In the genomic region with DNA sequence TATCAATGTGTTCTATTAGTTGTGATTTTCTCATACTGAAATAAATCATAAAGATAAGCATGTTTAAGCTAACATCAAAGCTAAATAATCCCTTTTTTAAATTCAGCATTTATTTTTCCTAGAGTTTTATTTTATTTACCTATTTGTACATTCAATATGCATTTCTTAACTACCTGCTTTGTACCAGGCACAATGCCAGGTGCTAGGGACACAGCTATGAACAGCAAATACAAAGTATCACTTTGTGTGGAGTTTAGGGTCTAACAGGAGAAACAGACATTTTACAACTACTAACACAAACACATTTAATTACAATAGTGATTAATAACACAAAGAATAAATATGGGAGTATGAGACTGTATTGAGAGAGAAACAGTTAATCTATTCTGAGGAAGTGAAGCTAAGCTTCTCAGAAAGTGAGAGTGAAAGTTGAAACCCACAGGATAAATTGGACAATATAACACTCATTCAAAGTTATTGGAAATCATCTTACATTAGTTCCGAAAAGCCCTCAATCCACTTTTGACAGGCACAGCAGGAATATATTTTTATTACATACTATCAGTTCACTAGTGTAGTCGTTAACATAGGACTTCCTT, we compare ENCODE assay signal across 20 cellular contexts.
DNase-seq lines count a peak whose midpoint lies in the region; ATAC-seq lines count a peak whose summit lies in the region.
"Had no signal": no experiment of that assay in that cellular context is flagged by ENCODE, and none has a peak within 500 bp of the region (broad histone marks: within the 10 kb centered on the region; RNA-seq: fewer than 3 reads in every experiment).

No MANE protein-coding gene starts in this region.

- H3K36me3 Mint-ChIP-seq in activated T-helper 17 cell treated with anti-CD3 and anti-CD28 coated beads, Interleukin-2, amount 50 U/mL, for 72 hours (ENCODE audit: low read depth), result no peaks in the 10 kb centered on the region
- H3K36me3 Mint-ChIP-seq: CD4-positive, alpha-beta memory T cell; T-cell had no signal

- H3K9me3 Mint-ChIP-seq in activated T-helper 17 cell treated with anti-CD3 and anti-CD28 coated beads, Interleukin-2, amount 50 U/mL, for 72 hours, result no peaks in the 10 kb centered on the region
- H3K9me3 Mint-ChIP-seq: CD4-positive, alpha-beta memory T cell; T-cell had no signal

- peak; percentile 1 for DNase-seq in NOMO-1 treated with DMSO at 0.1 percent for 48 hours (lab: John Stamatoyannopoulos, UW; ENCODE audit: unreplicated experiment)
- DNase-seq in NOMO-1 treated with dmso at 0.1 percent for 144 hours (lab: John Stamatoyannopoulos, UW; ENCODE audit: unreplicated experiment), result no peak
- DNase-seq in HuH-7.5 (ENCODE audit: low spot score), result peak; percentile 0
- DNase-seq in left lobe of liver (ENCODE audit: low spot score), result no peak
- DNase-seq in effector CD4-positive, alpha-beta T cell, result no peak
- DNase-seq: Calu3; CD4-positive, alpha-beta memory T cell; DMS53; GOT3; KBM-7; NCI-H146; NCI-H2081 treated with DMSO at 0.1 percent for 48 hours; NCI-H510A; NCI-H774; SHP77; SK-N-SH; T-cell had no signal

- H3K4me3 Mint-ChIP-seq in activated T-helper 17 cell treated with anti-CD3 and anti-CD28 coated beads, Interleukin-2, amount 50 U/mL, for 72 hours, result no peak overlapping the region
- H3K4me3 Mint-ChIP-seq: CD4-positive, alpha-beta memory T cell; T-cell had no signal

- ATAC-seq in HG02623 (IDR thresholded peaks at IDR 0.05; ENCODE audit: unreplicated experiment), result peak; percentile 53
- ATAC-seq in left lobe of liver, result peak; percentile 52
- no peak for ATAC-seq in activated T-helper 17 cell treated with anti-CD3 and anti-CD28 coated beads, Interleukin-2, amount 50 U/mL, for 72 hours (replicated peaks)
- no peak for ATAC-seq in GM18861 (IDR thresholded peaks at IDR 0.05; ENCODE audit: unreplicated experiment)
- ATAC-seq: T-cell had no signal

- no peak overlapping the region for H3K27ac Mint-ChIP-seq in activated T-helper 17 cell treated with anti-CD3 and anti-CD28 coated beads, Interleukin-2, amount 50 U/mL, for 72 hours
- H3K27ac Mint-ChIP-seq: CD4-positive, alpha-beta memory T cell; T-cell had no signal

- H3K4me1 Mint-ChIP-seq in activated T-helper 17 cell treated with anti-CD3 and anti-CD28 coated beads, Interleukin-2, amount 50 U/mL, for 72 hours, result no peaks in the 10 kb centered on the region
- H3K4me1 Mint-ChIP-seq: CD4-positive, alpha-beta memory T cell; T-cell had no signal

- H3K27me3 Mint-ChIP-seq in activated T-helper 17 cell treated with anti-CD3 and anti-CD28 coated beads, Interleukin-2, amount 50 U/mL, for 72 hours, result no peaks in the 10 kb centered on the region
- H3K27me3 Mint-ChIP-seq: CD4-positive, alpha-beta memory T cell; T-cell had no signal

Comparison
In these comparisons a context has a peak if more than half of its experiments do, and no peak if none do; other contexts are left out.
1. DNase-seq: peak in NOMO-1 treated with DMSO at 0.1 percent for 48 hours (single experiment) and HuH-7.5 (single experiment); none in NOMO-1 treated with dmso at 0.1 percent for 144 hours (single experiment), left lobe of liver (single experiment) and effector CD4-positive, alpha-beta T cell (single experiment).
2. ATAC-seq: peak in HG02623 (single experiment) and left lobe of liver (single experiment); none in activated T-helper 17 cell treated with anti-CD3 and anti-CD28 coated beads, Interleukin-2, amount 50 U/mL, for 72 hours (single experiment) and GM18861 (single experiment).